ENCODE assay signal across 23 cellular contexts in genomic region chr16:3142327-3142726, GRCh38. TPM values are rescaled to one million over a fixed set of nuclear protein-coding genes. Genes with fewer than 3 reads are reported as not detected.
A peak's percentile ranks its signal among the peaks of the same experiment; 100 is the strongest.
DNase-seq lines count a peak whose midpoint lies in the region; ATAC-seq, FAIRE-seq and TF ChIP-seq lines count a peak whose summit lies in the region.
"Had no signal": no experiment of that assay in that cellular context is flagged by ENCODE, and none has a peak within 500 bp of the region (broad histone marks: within the 10 kb centered on the region; RNA-seq: fewer than 3 reads in every experiment).

No MANE protein-coding gene starts in this region.

- H4K91ac ChIP-seq in IMR-90 (ENCODE audit: insufficient read depth, low read depth, low read length): no peak overlapping the region

- no peak overlapping the region for H4K5ac ChIP-seq in IMR-90 (ENCODE audit: low read depth, low read length)

- peaks cover 3% of the 10 kb centered on the region for H3K27me3 Mint-ChIP-seq in activated T-helper 1 cell treated with anti-CD3 and anti-CD28 coated beads, Interleukin-12 subunit alpha, Interleukin-12 subunit beta, Interleukin-2, Interleukin-4 antibody, amounts not matched to agents 30 ng/mL and 10 ng/mL and 1 ng/mL, durations not matched to agents 14 hours and 24 hours and 36 hours (ENCODE audit: insufficient read depth)
- H3K27me3 Mint-ChIP-seq: CD8-positive, alpha-beta memory T cell had no signal

- intact Hi-C loops in IMR-90 (cut with micrococcal nuclease): no loop called here
- intact Hi-C loops in endothelial cell of umbilical vein (cut with micrococcal nuclease): no loop called here
- intact Hi-C loops in lower lobe of right lung (cut with DNase I): no loop called here
- intact Hi-C loops in activated T-helper 1 cell treated with anti-CD3 and anti-CD28 coated beads, Interleukin-12 subunit alpha, Interleukin-12 subunit beta, Interleukin-2, Interleukin-4 antibody, amounts not matched to agents 30 ng/mL and 10 ng/mL and 1 ng/mL, durations not matched to agents 14 hours and 24 hours and 36 hours (cut with micrococcal nuclease): no loop called here
- intact Hi-C loops in transverse colon (cut with DNase I; ENCODE audit: low total_unique reads): no loop called here

- H4K8ac ChIP-seq in IMR-90 (ENCODE audit: low read depth in 2 of 2, low read length in 2 of 2): no peak overlapping the region

- BruUV-seq in IMR-90 (replicated peaks; lab: Mats Ljungman, UMichigan): no TSS peak
- BruUV-seq in endothelial cell of umbilical vein (replicated peaks; lab: Mats Ljungman, UMichigan): TSS peak; percentile 49

- 97% methylated on average over 22 of the region's 22 CpGs; no CpG with 5 or more reads in 1 of the 2 experiments for WGBS in IMR-90 (ENCODE audit: extremely low coverage in 2 of 2, insufficient read length in 1 of 2), 2 experiments
- 83 to 97% methylated on average over 1 to 22 of the region's 22 CpGs for WGBS in transverse colon (ENCODE audit: low coverage in 1 of 2), 2 donors

- H3K4me2 ChIP-seq in IMR-90 (ENCODE audit: low read depth, low read length) (no peak overlapping the region), endothelial cell of umbilical vein (ENCODE audit: insufficient read depth, low read length) (no peak overlapping the region)
- H3K4me2 ChIP-seq: BLaER1 had no signal

- peaks cover 3% of the 10 kb centered on the region for H3K4me1 ChIP-seq in IMR-90 (ENCODE audit: control insufficient read depth, insufficient read depth, low read length)
- no peaks in the 10 kb centered on the region for H3K4me1 ChIP-seq in endothelial cell of umbilical vein (ENCODE audit: control insufficient read depth, extremely low read depth, insufficient read depth, low read length)
- H3K4me1 ChIP-seq in lower lobe of right lung: no peaks in the 10 kb centered on the region
- peaks cover 26 to 69% (median 59%) of the 10 kb centered on the region in 3 donors for H3K4me1 ChIP-seq in skeletal muscle tissue (ENCODE audit: control insufficient read depth in 3 of 3, insufficient read depth in 3 of 3, low read length in 3 of 3)
- H3K4me1 ChIP-seq in transverse colon: peaks cover 0 to 14% (median 13%) of the 10 kb centered on the region in 4 donors

- peaks cover 10% of the 10 kb centered on the region for H3K36me3 Mint-ChIP-seq in activated T-helper 1 cell treated with anti-CD3 and anti-CD28 coated beads, Interleukin-12 subunit alpha, Interleukin-12 subunit beta, Interleukin-2, Interleukin-4 antibody, amounts not matched to agents 30 ng/mL and 10 ng/mL and 1 ng/mL, durations not matched to agents 14 hours and 24 hours and 36 hours (ENCODE audit: low read depth)

- ATAC-seq in IMR-90 (ENCODE audit: low read depth) (no peak), lower lobe of right lung (no peak), GM18502 (IDR thresholded peaks at IDR 0.05; ENCODE audit: poor library complexity, unreplicated experiment) (no peak)
- ATAC-seq: PC-3 had no signal

- H3K36me3 ChIP-seq in IMR-90 (ENCODE audit: control insufficient read depth, insufficient read depth, low read length): peaks cover 19% of the 10 kb centered on the region
- H3K36me3 ChIP-seq in endothelial cell of umbilical vein (ENCODE audit: control insufficient read depth in 2 of 2, extremely low read depth in 1 of 2, insufficient read depth in 2 of 2, low read length in 2 of 2): peaks cover 0 to 8% of the 10 kb centered on the region in 2 experiments
- H3K36me3 ChIP-seq in lower lobe of right lung: peaks cover 44% of the 10 kb centered on the region
- peaks cover 16 to 32% (median 18%) of the 10 kb centered on the region in 3 donors for H3K36me3 ChIP-seq in skeletal muscle tissue (ENCODE audit: control insufficient read depth in 3 of 3, insufficient read depth in 3 of 3, low read length in 3 of 3)
- H3K36me3 ChIP-seq in transverse colon: peaks cover 0 to 15% (median 2%) of the 10 kb centered on the region in 4 donors

- no peak overlapping the region for H3K9ac ChIP-seq in IMR-90 (ENCODE audit: low read depth, low read length)
- no peak overlapping the region for H3K9ac ChIP-seq in endothelial cell of umbilical vein (replicated peaks; ENCODE audit: extremely low read depth, insufficient read depth, low read length)
- peak overlapping the region; percentile 86 to 98 (median 93) for H3K9ac ChIP-seq in skeletal muscle tissue (ENCODE audit: low read depth in 1 of 3, low read length in 3 of 3)
- H3K9ac ChIP-seq: BLaER1, GM23248 had no signal

- FAIRE-seq in endothelial cell of umbilical vein (lab: Jason Lieb, UNC): no peak
- FAIRE-seq: GM12891, GM18507 had no signal

- in situ Hi-C loops in IMR-90 (cut with MboI; ENCODE audit: low sequenced_read_pairs) (no loop called here), transverse colon (cut with MboI; ENCODE audit: low pct_ligation_motif_present in 1 of 4, low pct_unique_long_range_greater_than_20kb in 1 of 4, low sequenced_read_pairs in 3 of 4) (loop anchor here in 1 of 4 donors (25.0 kb wide), 1 partner anchor 105 kb away; the partner anchor contains the start of genes BICDL2 and MMP25)

- H3K79me1 ChIP-seq in IMR-90 (ENCODE audit: low read depth in 1 of 2, low read length in 2 of 2): peaks cover 7 to 10% of the 10 kb centered on the region in 2 experiments; a peak in 3 of 4 replicates

- CTCF ChIA-PET in IMR-90 (lab: Yijun Ruan, JAX) (no interaction called here), endothelial cell of umbilical vein (lab: Charles Lee) (no interaction called here)

- no peak overlapping the region for H3K27ac Mint-ChIP-seq in activated T-helper 1 cell treated with anti-CD3 and anti-CD28 coated beads, Interleukin-12 subunit alpha, Interleukin-12 subunit beta, Interleukin-2, Interleukin-4 antibody, amounts not matched to agents 30 ng/mL and 10 ng/mL and 1 ng/mL, durations not matched to agents 14 hours and 24 hours and 36 hours
- H3K27ac Mint-ChIP-seq: CD8-positive, alpha-beta memory T cell had no signal

- H2AFZ ChIP-seq in IMR-90 (replicated peaks; ENCODE audit: low read length, poor library complexity) (peak overlapping the region; percentile 21), endothelial cell of umbilical vein (ENCODE audit: low read depth, low read length) (no peak overlapping the region)
- H2AFZ ChIP-seq: GM23248 had no signal

- H2BK5ac ChIP-seq in IMR-90 (ENCODE audit: low read depth, low read length, poor library complexity, severe bottlenecking): no peak overlapping the region

- H3K9me3 Mint-ChIP-seq in activated T-helper 1 cell treated with anti-CD3 and anti-CD28 coated beads, Interleukin-12 subunit alpha, Interleukin-12 subunit beta, Interleukin-2, Interleukin-4 antibody, amounts not matched to agents 30 ng/mL and 10 ng/mL and 1 ng/mL, durations not matched to agents 14 hours and 24 hours and 36 hours: no peaks in the 10 kb centered on the region
- H3K9me3 Mint-ChIP-seq: CD8-positive, alpha-beta memory T cell had no signal

- POLR2A ChIA-PET in IMR-90 (lab: Charles Lee; ENCODE audit: unreplicated experiment) (no interaction called here), endothelial cell of umbilical vein (lab: Charles Lee) (no interaction called here)

- no peak overlapping the region for H2BK15ac ChIP-seq in IMR-90 (ENCODE audit: low read depth, low read length)

- H3K9me1 ChIP-seq in IMR-90 (ENCODE audit: insufficient read depth, low read length) (0 out of 2 replicates have a peak, but pooled peaks cover 3% of the 10 kb centered on the region), endothelial cell of umbilical vein (replicated peaks; ENCODE audit: control insufficient read depth, extremely low read depth, insufficient read depth, low read length) (no peaks in the 10 kb centered on the region)

- H4K20me1 ChIP-seq in IMR-90 (ENCODE audit: insufficient read depth, low read length): no peaks in the 10 kb centered on the region
- no peaks in the 10 kb centered on the region for H4K20me1 ChIP-seq in endothelial cell of umbilical vein (replicated peaks; ENCODE audit: control insufficient read depth, extremely low read depth, insufficient read depth, low read length)

- TF ChIP-seq CTCF in IMR-90 (conservative IDR thresholded peaks at IDR 0.05; ENCODE audit: low read depth, low read length) (no peak), endothelial cell of umbilical vein (IDR thresholded peaks at IDR 0.05; ENCODE audit: extremely low read depth in 1 of 2, insufficient read depth in 1 of 2, low read depth in 1 of 2, low read length in 2 of 2) (no peak), lower lobe of right lung (IDR thresholded peaks at IDR 0.05) (no peak), transverse colon (IDR thresholded peaks at IDR 0.05) (no peak)

- H3K27ac ChIP-seq in IMR-90 (ENCODE audit: insufficient read depth, low read length): no peak overlapping the region
- no peak overlapping the region for H3K27ac ChIP-seq in endothelial cell of umbilical vein (ENCODE audit: insufficient read depth, low read depth, low read length)
- no peak overlapping the region for H3K27ac ChIP-seq in lower lobe of right lung
- H3K27ac ChIP-seq in skeletal muscle tissue (ENCODE audit: low read depth, low read length): peak overlapping the region; percentile 98
- no peak overlapping the region for H3K27ac ChIP-seq in transverse colon
- no peak overlapping the region for H3K27ac ChIP-seq in caudate nucleus (ENCODE audit: low read depth, low read length)
- H3K27ac ChIP-seq: BLaER1, GM23248 had no signal

- no peak overlapping the region for H2BK20ac ChIP-seq in IMR-90 (ENCODE audit: low read depth, low read length)

- no peak overlapping the region for H3K14ac ChIP-seq in IMR-90 (replicated peaks; ENCODE audit: low read depth, low read length)

- dilution Hi-C loops in IMR-90 (cut with HindIII; ENCODE audit: low sequenced_read_pairs, unreplicated experiment) (no loop called here), endothelial cell of umbilical vein (cut with MboI; ENCODE audit: extremely low pct_ligation_motif_present, low sequenced_read_pairs) (no loop called here)

- no peak for DNase-seq in IMR-90
- DNase-seq in endothelial cell of umbilical vein (ENCODE audit: low read depth, low spot score): no peak
- DNase-seq in lower lobe of right lung: peak; percentile 27
- no peak for DNase-seq in activated T-helper 1 cell treated with anti-CD3 and anti-CD28 coated beads, Interleukin-12 subunit alpha, Interleukin-12 subunit beta, Interleukin-2, Interleukin-4 antibody, amounts not matched to agents 30 ng/mL and 10 ng/mL and 1 ng/mL, durations not matched to agents 14 hours and 24 hours and 36 hours (ENCODE audit: low spot score)
- no peak for DNase-seq in transverse colon
- no peak for DNase-seq in caudate nucleus (lab: John Stamatoyannopoulos, UW)
- DNase-seq: CD8-positive, alpha-beta memory T cell; DMS53; EL; GM23248; HCEC 1CT; KBM-7; NCI-H1694 treated with DMSO at 0.1 percent for 48 hours; NCI-H510A treated with DMSO at 0.1 percent for 48 hours; NCI-H774; PC-3; RPMI8226 had no signal

- no peak overlapping the region for H3K4ac ChIP-seq in IMR-90 (ENCODE audit: low read depth, low read length)

- no peak overlapping the region for H2BK120ac ChIP-seq in IMR-90 (ENCODE audit: low read depth, low read length)

- no peaks in the 10 kb centered on the region for H3K9me3 ChIP-seq in IMR-90 (ENCODE audit: control insufficient read depth, insufficient read depth, low read length)
- H3K9me3 ChIP-seq in endothelial cell of umbilical vein (replicated peaks; ENCODE audit: control insufficient read depth, insufficient read depth, low read length): no peaks in the 10 kb centered on the region
- H3K9me3 ChIP-seq in lower lobe of right lung: no peaks in the 10 kb centered on the region
- H3K9me3 ChIP-seq in skeletal muscle tissue (ENCODE audit: control insufficient read depth in 3 of 3, low read length in 3 of 3): no peaks in the 10 kb centered on the region
- H3K9me3 ChIP-seq in transverse colon: no peaks in the 10 kb centered on the region
- H3K9me3 ChIP-seq: BLaER1 had no signal

- H3K79me2 ChIP-seq in endothelial cell of umbilical vein (ENCODE audit: control insufficient read depth, insufficient read depth, low read length): no peaks in the 10 kb centered on the region

- no peak overlapping the region for H3K56ac ChIP-seq in IMR-90 (ENCODE audit: extremely low read depth, insufficient read depth, low read length)

- H3K23ac ChIP-seq in IMR-90 (ENCODE audit: low read depth, low read length): no peak overlapping the region

- no peak overlapping the region for H3K4me3 Mint-ChIP-seq in activated T-helper 1 cell treated with anti-CD3 and anti-CD28 coated beads, Interleukin-12 subunit alpha, Interleukin-12 subunit beta, Interleukin-2, Interleukin-4 antibody, amounts not matched to agents 30 ng/mL and 10 ng/mL and 1 ng/mL, durations not matched to agents 14 hours and 24 hours and 36 hours

- H3K27me3 ChIP-seq in IMR-90 (ENCODE audit: control insufficient read depth, insufficient read depth, low read length) (no peaks in the 10 kb centered on the region), endothelial cell of umbilical vein (ENCODE audit: control insufficient read depth in 2 of 2, insufficient read depth in 2 of 2, low read length in 2 of 2) (no peaks in the 10 kb centered on the region), lower lobe of right lung (ENCODE audit: low read depth) (no peaks in the 10 kb centered on the region), skeletal muscle tissue (ENCODE audit: control insufficient read depth in 3 of 3, insufficient read depth in 3 of 3, low read length in 3 of 3) (no peaks in the 10 kb centered on the region), transverse colon (no peaks in the 10 kb centered on the region)
- H3K27me3 ChIP-seq: BLaER1 had no signal

- H3K4me1 Mint-ChIP-seq in activated T-helper 1 cell treated with anti-CD3 and anti-CD28 coated beads, Interleukin-12 subunit alpha, Interleukin-12 subunit beta, Interleukin-2, Interleukin-4 antibody, amounts not matched to agents 30 ng/mL and 10 ng/mL and 1 ng/mL, durations not matched to agents 14 hours and 24 hours and 36 hours (ENCODE audit: low read depth): no peaks in the 10 kb centered on the region

- H3K18ac ChIP-seq in IMR-90 (ENCODE audit: low read depth, low read length): no peak overlapping the region

- TF ChIP-seq POLR2A in IMR-90 (IDR thresholded peaks at IDR 0.05; ENCODE audit: low read depth, low read length) (no peak), endothelial cell of umbilical vein (IDR thresholded peaks at IDR 0.05; ENCODE audit: low read depth, low read length) (no peak), transverse colon (IDR thresholded peaks at IDR 0.05) (no peak)

- TF ChIP-seq EP300 in transverse colon (IDR thresholded peaks at IDR 0.05; ENCODE audit: low read depth): no peak

- no peak overlapping the region for H3K4me3 ChIP-seq in IMR-90 (ENCODE audit: insufficient read depth, low read depth, low read length)
- H3K4me3 ChIP-seq in endothelial cell of umbilical vein (replicated peaks in 1 of 3; ENCODE audit: insufficient read depth in 1 of 3, low read depth in 1 of 3, low read length in 3 of 3): no peak overlapping the region
- H3K4me3 ChIP-seq in lower lobe of right lung: no peak overlapping the region
- H3K4me3 ChIP-seq in skeletal muscle tissue (ENCODE audit: low read length in 3 of 3): peak overlapping the region; percentile 75 to 91 (median 82)
- H3K4me3 ChIP-seq in transverse colon: no peak overlapping the region
- H3K4me3 ChIP-seq: BLaER1, GM23248 had no signal

- TF ChIP-seq RAD21 in IMR-90 (IDR thresholded peaks at IDR 0.05; ENCODE audit: low read length): no peak

- no peak overlapping the region for H2AK9ac ChIP-seq in IMR-90 (replicated peaks; ENCODE audit: low read depth, low read length, poor library complexity)

- H2AK5ac ChIP-seq in IMR-90 (ENCODE audit: low read depth, low read length): no peak overlapping the region

RNA-seq across cellular contexts. Expression of gene ZNF213, which starts 7.5 kb away (rescaled TPM):
- 0.56 and 0.72 TPM in 2 replicates for total RNA-seq in IMR-90 (2012; rRNA removed)
- polyA plus RNA-seq in IMR-90 (2012; rRNA removed): 4.0 and 4.1 TPM in 2 replicates
- polyA plus RNA-seq in IMR-90 (2012; cell fraction: cytosol; rRNA removed): 2.3 and 4.0 TPM in 2 replicates
- 1.7 and 4.7 TPM in 2 replicates for polyA plus RNA-seq in IMR-90 (2012; cell fraction: nucleus; rRNA removed; ENCODE audit: low replicate concordance)
- 8.0 and 9.8 TPM in 2 replicates for total RNA-seq in endothelial cell of umbilical vein
- polyA plus RNA-seq in endothelial cell of umbilical vein: 1.8 and 2.0 TPM in 2 replicates
- 1.3 and 1.7 TPM in 2 replicates for polyA plus RNA-seq in endothelial cell of umbilical vein (2011; cell fraction: cytosol; rRNA removed)
- polyA plus RNA-seq in endothelial cell of umbilical vein (2011; cell fraction: nucleus; rRNA removed): 0.87 and 0.90 TPM in 2 replicates
- polyA plus RNA-seq in endothelial cell of umbilical vein (2012): 6.0 and 6.4 TPM in 2 replicates
- 1.4 and 2.0 TPM in 2 replicates for polyA minus RNA-seq in endothelial cell of umbilical vein
- polyA minus RNA-seq in endothelial cell of umbilical vein (2011; cell fraction: cytosol; rRNA and poly(A)+ RNA removed): 3.5 TPM
- 0.72 and 1.5 TPM in 2 replicates for polyA minus RNA-seq in endothelial cell of umbilical vein (2011; cell fraction: nucleus; rRNA and poly(A)+ RNA removed)
- total RNA-seq in lower lobe of right lung: 10.2 TPM
- 4.2 TPM for total RNA-seq in skeletal muscle tissue
- 9.6 and 12.4 TPM in 2 replicates for total RNA-seq in activated T-helper 1 cell treated with anti-CD3 and anti-CD28 coated beads, Interleukin-12 subunit alpha, Interleukin-12 subunit beta, Interleukin-2, Interleukin-4 antibody, amounts not matched to agents 30 ng/mL and 10 ng/mL and 1 ng/mL, durations not matched to agents 14 hours and 24 hours and 36 hours
- 10 to 100 TPM; 12.1 to 64.3 (median 16.1) TPM for total RNA-seq in transverse colon

RNA-seq across cellular contexts. Expression of gene ZNF205, which starts 29.9 kb away (rescaled TPM):
- 8.2 and 8.3 TPM in 2 replicates for total RNA-seq in IMR-90 (2012; rRNA removed)
- polyA plus RNA-seq in IMR-90 (2012; rRNA removed): 12.7 and 14.5 TPM in 2 replicates
- 9.2 and 18.7 TPM in 2 replicates for polyA plus RNA-seq in IMR-90 (2012; cell fraction: cytosol; rRNA removed)
- polyA plus RNA-seq in IMR-90 (2012; cell fraction: nucleus; rRNA removed; ENCODE audit: low replicate concordance): 15.6 and 43.0 TPM in 2 replicates
- 15.5 and 18.5 TPM in 2 replicates for total RNA-seq in endothelial cell of umbilical vein
- 19.0 and 30.1 TPM in 2 replicates for polyA plus RNA-seq in endothelial cell of umbilical vein
- 14.3 and 20.6 TPM in 2 replicates for polyA plus RNA-seq in endothelial cell of umbilical vein (2011; cell fraction: cytosol; rRNA removed)
- polyA plus RNA-seq in endothelial cell of umbilical vein (2011; cell fraction: nucleus; rRNA removed): 15.3 and 16.2 TPM in 2 replicates
- polyA plus RNA-seq in endothelial cell of umbilical vein (2012): 8.4 and 10.2 TPM in 2 replicates
- 5.1 and 6.5 TPM in 2 replicates for polyA minus RNA-seq in endothelial cell of umbilical vein
- polyA minus RNA-seq in endothelial cell of umbilical vein (2011; cell fraction: cytosol; rRNA and poly(A)+ RNA removed): 8.7 TPM
- 3.0 and 4.4 TPM in 2 replicates for polyA minus RNA-seq in endothelial cell of umbilical vein (2011; cell fraction: nucleus; rRNA and poly(A)+ RNA removed)
- total RNA-seq in lower lobe of right lung: 11.9 TPM
- total RNA-seq in skeletal muscle tissue: 7.3 TPM
- total RNA-seq in activated T-helper 1 cell treated with anti-CD3 and anti-CD28 coated beads, Interleukin-12 subunit alpha, Interleukin-12 subunit beta, Interleukin-2, Interleukin-4 antibody, amounts not matched to agents 30 ng/mL and 10 ng/mL and 1 ng/mL, durations not matched to agents 14 hours and 24 hours and 36 hours: 0.15 and 0.39 TPM in 2 replicates
- total RNA-seq in transverse colon: 10 to 100 TPM in 3 of 4 donors, 1 to 10 TPM in 1; 5.2 to 16.3 (median 15.5) TPM
- polyA plus RNA-seq: CD8-positive, alpha-beta memory T cell had no signal

RNA-seq across cellular contexts. Expression of gene ZSCAN10, which starts 43.2 kb away (rescaled TPM):
- total RNA-seq in IMR-90 (2012; rRNA removed) (not detected in 2 replicates), endothelial cell of umbilical vein (not detected in 2 replicates), lower lobe of right lung (not detected), skeletal muscle tissue (not detected), transverse colon (not detected)
- polyA plus RNA-seq in IMR-90 (2012; rRNA removed) (not detected in 2 replicates), endothelial cell of umbilical vein (0.08 TPM in 1 of 2 replicates, not detected in the other)
- polyA plus RNA-seq in IMR-90 (2012; cell fraction: cytosol; rRNA removed): not detected in 2 replicates
- polyA plus RNA-seq in IMR-90 (2012; cell fraction: nucleus; rRNA removed; ENCODE audit: low replicate concordance): 0.02 and 0.12 TPM in 2 replicates
- polyA plus RNA-seq in endothelial cell of umbilical vein (2011; cell fraction: cytosol; rRNA removed): not detected in 2 replicates
- not detected in 2 replicates for polyA plus RNA-seq in endothelial cell of umbilical vein (2011; cell fraction: nucleus; rRNA removed)
- polyA plus RNA-seq in endothelial cell of umbilical vein (2012): not detected in 2 replicates
- polyA minus RNA-seq in endothelial cell of umbilical vein: not detected in 2 replicates
- polyA minus RNA-seq in endothelial cell of umbilical vein (2011; cell fraction: cytosol; rRNA and poly(A)+ RNA removed): not detected
- polyA minus RNA-seq in endothelial cell of umbilical vein (2011; cell fraction: nucleus; rRNA and poly(A)+ RNA removed): not detected in 2 replicates
- total RNA-seq in activated T-helper 1 cell treated with anti-CD3 and anti-CD28 coated beads, Interleukin-12 subunit alpha, Interleukin-12 subunit beta, Interleukin-2, Interleukin-4 antibody, amounts not matched to agents 30 ng/mL and 10 ng/mL and 1 ng/mL, durations not matched to agents 14 hours and 24 hours and 36 hours: 0.07 TPM in 1 of 2 replicates, not detected in the other
- total RNA-seq: A673, GM23248, PC-3 had no signal
- polyA plus RNA-seq: CD8-positive, alpha-beta memory T cell had no signal

RNA-seq across cellular contexts. Expression of gene OR1F1, which starts 45.7 kb away (rescaled TPM):
- total RNA-seq in IMR-90 (2012; rRNA removed): not detected in 2 replicates
- 0.12 and 0.27 TPM in 2 replicates for polyA plus RNA-seq in IMR-90 (2012; rRNA removed)
- 0.18 TPM in 1 of 2 replicates, not detected in the other for polyA plus RNA-seq in IMR-90 (2012; cell fraction: cytosol; rRNA removed)
- polyA plus RNA-seq in IMR-90 (2012; cell fraction: nucleus; rRNA removed; ENCODE audit: low replicate concordance): 0.29 and 0.42 TPM in 2 replicates
- not detected in 2 replicates for total RNA-seq in endothelial cell of umbilical vein
- 0.17 and 0.25 TPM in 2 replicates for polyA plus RNA-seq in endothelial cell of umbilical vein
- 0.10 and 0.14 TPM in 2 replicates for polyA plus RNA-seq in endothelial cell of umbilical vein (2011; cell fraction: cytosol; rRNA removed)
- not detected in 2 replicates for polyA plus RNA-seq in endothelial cell of umbilical vein (2011; cell fraction: nucleus; rRNA removed)
- polyA plus RNA-seq in endothelial cell of umbilical vein (2012): 0.19 TPM in 1 of 2 replicates, not detected in the other
- polyA minus RNA-seq in endothelial cell of umbilical vein: 0.63 TPM in 1 of 2 replicates, not detected in the other
- polyA minus RNA-seq in endothelial cell of umbilical vein (2011; cell fraction: cytosol; rRNA and poly(A)+ RNA removed): not detected
- not detected in 2 replicates for polyA minus RNA-seq in endothelial cell of umbilical vein (2011; cell fraction: nucleus; rRNA and poly(A)+ RNA removed)
- not detected for total RNA-seq in lower lobe of right lung
- total RNA-seq in skeletal muscle tissue: not detected
- not detected in 2 replicates for total RNA-seq in activated T-helper 1 cell treated with anti-CD3 and anti-CD28 coated beads, Interleukin-12 subunit alpha, Interleukin-12 subunit beta, Interleukin-2, Interleukin-4 antibody, amounts not matched to agents 30 ng/mL and 10 ng/mL and 1 ng/mL, durations not matched to agents 14 hours and 24 hours and 36 hours
- total RNA-seq in transverse colon: not detected
- total RNA-seq: A673; CD8-positive, alpha-beta memory T cell; GM23248; PC-3 had no signal
- polyA plus RNA-seq: CD8-positive, alpha-beta memory T cell; GM23248 had no signal

Comparison
In these comparisons a context has a peak if more than half of its experiments do, and no peak if none do; other contexts are left out.
1. H3K4me3 ChIP-seq: peak in skeletal muscle tissue (3 of 3); none in IMR-90 (single experiment), endothelial cell of umbilical vein (0 of 3), lower lobe of right lung (single experiment) and transverse colon (0 of 4).
2. H3K9ac ChIP-seq: peak in skeletal muscle tissue (3 of 3); none in IMR-90 (single experiment) and endothelial cell of umbilical vein (single experiment).